37 cellular contexts compared by ENCODE assay signal in the genomic region with DNA sequence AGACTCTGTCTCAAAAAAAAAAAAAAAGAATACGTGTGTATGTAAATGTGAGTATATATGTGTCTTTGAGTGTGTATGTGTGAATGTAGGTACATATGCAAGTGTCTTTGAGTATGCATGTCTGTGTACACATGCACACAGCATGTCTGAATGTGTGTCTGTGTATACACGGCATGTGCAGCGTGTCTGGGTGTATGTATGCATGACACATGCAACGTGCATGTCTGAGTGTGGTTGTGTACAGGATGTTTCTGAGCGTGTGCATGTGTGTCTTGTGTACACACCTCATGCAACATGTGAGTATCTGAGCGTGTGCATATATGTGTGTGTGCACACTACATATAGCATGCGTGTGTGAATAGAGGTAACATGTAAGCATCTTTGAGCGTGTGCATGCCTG. TPM values are rescaled to one million over a fixed set of nuclear protein-coding genes. Genes with fewer than 3 reads are reported as not detected.
"Had no signal": no experiment of that assay in that cellular context is flagged by ENCODE, and none has a peak within 500 bp of the region (broad histone marks: within the 10 kb centered on the region; RNA-seq: fewer than 3 reads in every experiment).

No MANE protein-coding gene starts in this region.

- H3K9me3 Mint-ChIP-seq: activated B cell treated with CpG ODN at 0.5 μM for 24 hours; activated CD8-positive, alpha-beta T cell treated with anti-CD3 and anti-CD28 coated beads for 36 hours; activated naive CD8-positive, alpha-beta T cell treated with anti-CD3 and anti-CD28 coated beads, Interleukin-2, amount 50 U/mL, for 24 hours; activated T-cell treated with anti-CD3 and anti-CD28 coated beads, Interleukin-2, amount 50 U/mL, for 4 hours; activated T-helper 17 cell treated with anti-CD3 and anti-CD28 coated beads, Interleukin-2, amount 50 U/mL, for 72 hours; dendritic cell treated with granulocyte-macrophage colony-stimulating factor and Interleukin-4, amounts not matched to agents 40 ng/mL and 50 ng/mL, for 4 days; endodermal cell; T-helper 2 cell treated with Interferon-gamma antibody and Interleukin-4, amounts not matched to agents 5 μg/mL and 100 μg/mL, for 36 hours had no signal

- H3K36me3 ChIP-seq: adrenal gland, cardiac muscle cell, esophagus muscularis mucosa, gastrocnemius medialis, heart left ventricle had no signal

- H3K36me3 Mint-ChIP-seq: activated naive CD8-positive, alpha-beta T cell had no signal

- H3K4me1 Mint-ChIP-seq: activated B cell treated with CpG ODN at 0.5 μM for 24 hours; activated naive CD8-positive, alpha-beta T cell treated with anti-CD3 and anti-CD28 coated beads, Interleukin-2, amount 50 U/mL, for 24 hours; activated T-helper 17 cell treated with anti-CD3 and anti-CD28 coated beads, Interleukin-2, amount 50 U/mL, for 72 hours; endodermal cell; T-helper 17 cell had no signal

- ATAC-seq: activated CD4-positive, CD25-positive, alpha-beta regulatory T cell treated with anti-CD3 and anti-CD28 coated beads, Interleukin-2, amount 50 U/mL, for 24 hours; activated CD8-positive, alpha-beta T cell treated with anti-CD3 and anti-CD28 coated beads for 36 hours; activated naive CD8-positive, alpha-beta T cell treated with anti-CD3 and anti-CD28 coated beads, Interleukin-2, amount 50 U/mL, for 24 hours; activated T-cell treated with anti-CD3 and anti-CD28 coated beads, Interleukin-2, amount 50 U/mL, for 4 hours; activated T-helper 17 cell treated with anti-CD3 and anti-CD28 coated beads, Interleukin-2, amount 50 U/mL, for 72 hours; body of pancreas; gastrocnemius medialis; T-helper 17 cell had no signal

- H3K4me3 Mint-ChIP-seq: activated B cell treated with CpG ODN at 0.5 μM for 24 hours; activated CD8-positive, alpha-beta T cell treated with anti-CD3 and anti-CD28 coated beads for 36 hours; activated naive CD8-positive, alpha-beta T cell; activated naive CD8-positive, alpha-beta T cell treated with anti-CD3 and anti-CD28 coated beads, Interleukin-2, amount 50 U/mL, for 24 hours; activated T-cell treated with anti-CD3 and anti-CD28 coated beads, Interleukin-2, amount 50 U/mL, for 4 hours; activated T-helper 17 cell treated with anti-CD3 and anti-CD28 coated beads, Interleukin-2, amount 50 U/mL, for 72 hours; dendritic cell treated with granulocyte-macrophage colony-stimulating factor and Interleukin-4, amounts not matched to agents 40 ng/mL and 50 ng/mL, for 4 days; endodermal cell; T-helper 17 cell; T-helper 2 cell treated with Interferon-gamma antibody and Interleukin-4, amounts not matched to agents 5 μg/mL and 100 μg/mL, for 36 hours had no signal

- H3K27me3 ChIP-seq: adrenal gland, body of pancreas, cardiac muscle cell, gastrocnemius medialis had no signal

- DNase-seq: activated B cell treated with CpG ODN at 0.5 μM for 24 hours; activated CD4-positive, alpha-beta T cell treated with anti-CD3 and anti-CD28 coated beads for 48 hours; activated CD4-positive, alpha-beta T cell treated with anti-CD3 and anti-CD28 coated beads, Interleukin-2, amount 50 U/mL, for 1 hour; activated CD4-positive, alpha-beta T cell treated with anti-CD3 and anti-CD28 coated beads, Interleukin-2, amount 50 U/mL, for 48 hours; activated CD8-positive, alpha-beta memory T cell treated with anti-CD3 and anti-CD28 coated beads for 24 hours; activated CD8-positive, alpha-beta T cell treated with anti-CD3 and anti-CD28 coated beads for 36 hours; activated effector memory CD4-positive, alpha-beta T cell treated with Interleukin-2 at 50 U/mL for 16 hours; activated gamma-delta T cell treated with Interleukin-2 at 50 U/mL for 16 hours; activated naive CD4-positive, alpha-beta T cell treated with anti-CD3 and anti-CD28 coated beads, Interleukin-2, amount 50 U/mL, for 16 hours; activated naive CD4-positive, alpha-beta T cell treated with Interleukin-2 at 50 U/mL for 16 hours; activated naive CD8-positive, alpha-beta T cell treated with anti-CD3 and anti-CD28 coated beads, Interleukin-2, amount 50 U/mL, for 24 hours; activated T-cell treated with anti-CD3 and anti-CD28 coated beads, Interleukin-2, amount 50 U/mL, for 4 hours; adrenal gland; amygdala; aorta; body of pancreas; central memory CD4-positive, alpha-beta T cell; dorsolateral prefrontal cortex; effector memory CD4-positive, alpha-beta T cell; endodermal cell; erythroblast; foreskin keratinocyte; gastrocnemius medialis; glutamatergic neuron; heart left ventricle; T-helper 1 cell; T-helper 17 cell; T1000; WERI-Rb-1 had no signal

- H3K27ac Mint-ChIP-seq: activated B cell treated with CpG ODN at 0.5 μM for 24 hours; activated CD8-positive, alpha-beta T cell treated with anti-CD3 and anti-CD28 coated beads for 36 hours; activated naive CD8-positive, alpha-beta T cell; activated naive CD8-positive, alpha-beta T cell treated with anti-CD3 and anti-CD28 coated beads, Interleukin-2, amount 50 U/mL, for 24 hours; activated T-helper 17 cell treated with anti-CD3 and anti-CD28 coated beads, Interleukin-2, amount 50 U/mL, for 72 hours; dendritic cell treated with granulocyte-macrophage colony-stimulating factor and Interleukin-4, amounts not matched to agents 40 ng/mL and 50 ng/mL, for 4 days; endodermal cell; T-helper 17 cell; T-helper 2 cell treated with Interferon-gamma antibody and Interleukin-4, amounts not matched to agents 5 μg/mL and 100 μg/mL, for 36 hours had no signal

- H3K4me3 ChIP-seq: adrenal gland, body of pancreas, cardiac muscle cell, coronary artery, dorsolateral prefrontal cortex, esophagus muscularis mucosa, gastrocnemius medialis, heart left ventricle had no signal

- H3K27ac ChIP-seq: adrenal gland, body of pancreas, cardiac muscle cell, coronary artery, dorsolateral prefrontal cortex, esophagus muscularis mucosa, foreskin keratinocyte, gastrocnemius medialis, heart left ventricle, WERI-Rb-1 had no signal

- H3K4me1 ChIP-seq: adrenal gland, body of pancreas, esophagus muscularis mucosa, foreskin keratinocyte, gastrocnemius medialis, heart left ventricle had no signal

- H3K9me3 ChIP-seq: adrenal gland, body of pancreas, esophagus muscularis mucosa, gastrocnemius medialis, heart left ventricle had no signal

- H3K27me3 Mint-ChIP-seq: activated naive CD8-positive, alpha-beta T cell had no signal

RNA-seq across cellular contexts. Expression of gene FBN3, which starts 20.8 kb away (rescaled TPM):
- total RNA-seq: activated B cell treated with CpG ODN at 0.5 μM for 24 hours, aorta, foreskin keratinocyte, T-helper 17 cell had no signal
- polyA plus RNA-seq: aorta, foreskin keratinocyte, heart left ventricle had no signal
